In the genomic region with DNA sequence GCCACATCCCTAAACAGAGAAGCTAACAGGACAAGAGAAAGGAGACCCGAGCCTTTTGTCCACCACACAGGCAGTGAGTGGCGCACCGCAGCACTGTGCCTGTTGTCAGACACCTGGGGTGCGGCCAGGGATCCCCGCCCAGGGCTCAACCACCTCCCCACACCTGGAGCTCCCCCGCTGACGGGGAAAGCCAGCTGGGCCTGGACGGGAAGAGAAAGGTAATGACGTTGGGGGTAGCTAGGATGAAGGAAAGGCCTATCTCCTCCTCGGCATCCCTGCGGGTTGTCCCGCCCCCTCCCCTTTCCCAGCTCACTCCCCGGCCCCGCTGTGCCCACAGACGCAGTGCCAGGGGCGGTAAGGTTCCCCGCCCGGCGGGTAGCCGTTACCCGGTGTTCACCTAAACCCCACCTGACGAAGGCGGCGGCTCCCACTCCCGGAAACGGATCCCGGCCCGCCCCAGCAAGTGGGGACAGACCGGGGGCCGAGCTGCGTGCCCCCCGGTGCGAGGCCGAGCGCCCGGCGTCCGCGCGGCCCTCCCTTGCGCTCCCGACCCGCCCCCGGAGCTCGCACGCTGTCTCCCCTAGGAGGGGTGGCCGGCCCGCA, we compare ENCODE assay signal across 8 cellular contexts. TPM values are rescaled to one million over a fixed set of nuclear protein-coding genes. Genes with fewer than 3 reads are reported as not detected.
DNase-seq lines count a peak whose midpoint lies in the region; ATAC-seq and TF ChIP-seq lines count a peak whose summit lies in the region.

No MANE protein-coding gene starts in this region.

- TF ChIP-seq CTCF in dorsolateral prefrontal cortex (IDR thresholded peaks at IDR 0.05 in 54 of 56, conservative IDR thresholded peaks at IDR 0.05 in 2 of 56; ENCODE audit: low read depth in 1 of 56, partially characterized antibody in 56 of 56), result peak in 1 of 56 donors; percentile 25

- intact Hi-C loops in dorsolateral prefrontal cortex (cut with DNase I), result loop anchor here (2.0 to 5.0 kb wide), 3 partner anchors 38 to 59 kb away; partner anchors contain the start of genes CENATAC (in 1 of the 2), RPS25 (in 1 of the 2) and TRAPPC4 (in 1 of the 2)

- H3K9ac ChIP-seq in HUES48 (ENCODE audit: low read depth, low read length), result peak overlapping the region; percentile 87

- H3K27ac Mint-ChIP-seq in stimulated activated naive CD8-positive, alpha-beta T cell treated with anti-CD3 and anti-CD28 coated beads, Interleukin-15, amount 100 ng/mL, for 72 hours, result peak overlapping the region; percentile 99

- H3K4me3 ChIP-seq in HUES48 (ENCODE audit: low read depth, low read length) (peak overlapping the region; percentile 96), dorsolateral prefrontal cortex (peak overlapping the region; percentile 50 to 99 (median 93)), mesodermal cell (ENCODE audit: extremely low read depth, insufficient read depth, low read length, poor library complexity, severe bottlenecking) (peak overlapping the region; percentile 98)

- H3K4me3 Mint-ChIP-seq in stimulated activated naive CD8-positive, alpha-beta T cell treated with anti-CD3 and anti-CD28 coated beads, Interleukin-15, amount 100 ng/mL, for 72 hours, result peak overlapping the region; percentile 91 to 96

- no peaks in the 10 kb centered on the region for H3K27me3 Mint-ChIP-seq in stimulated activated naive CD8-positive, alpha-beta T cell treated with anti-CD3 and anti-CD28 coated beads, Interleukin-15, amount 100 ng/mL, for 72 hours

- DNase-seq in AG08395 (ENCODE audit: low spot score) (peak; percentile 13), dorsolateral prefrontal cortex (peak in 6 of 10 donors; percentile 7 to 51 (median 34)), HK-2 (ENCODE audit: unreplicated experiment) (no peak)
- DNase-seq in activated CD4-positive, alpha-beta T cell treated with anti-CD3 and anti-CD28 coated beads for 4 hours, result peak; percentile 37 to 40
- peak; percentile 41 to 58 for DNase-seq in stimulated activated naive CD8-positive, alpha-beta T cell treated with anti-CD3 and anti-CD28 coated beads, Interleukin-15, amount 100 ng/mL, for 72 hours

- peak; percentile 11 for ATAC-seq in GM19397 (IDR thresholded peaks at IDR 0.05; ENCODE audit: unreplicated experiment)
- ATAC-seq in stimulated activated naive CD8-positive, alpha-beta T cell treated with anti-CD3 and anti-CD28 coated beads, Interleukin-15, amount 100 ng/mL, for 72 hours, result peak; percentile 27

- H3K27me3 ChIP-seq in HUES48 (ENCODE audit: control insufficient read depth, insufficient read depth, low read length), result no peaks in the 10 kb centered on the region
- H3K27me3 ChIP-seq in dorsolateral prefrontal cortex, result no peaks in the 10 kb centered on the region

- peaks cover 42% of the 10 kb centered on the region for H3K36me3 ChIP-seq in HUES48 (ENCODE audit: control insufficient read depth, insufficient read depth, low read length)
- peaks cover 43% of the 10 kb centered on the region for H3K36me3 ChIP-seq in mesodermal cell (ENCODE audit: control insufficient read depth, insufficient read depth, low read length)

- H3K4me1 ChIP-seq in HUES48 (ENCODE audit: control insufficient read depth, insufficient read depth, low read length) (no peaks in the 10 kb centered on the region), mesodermal cell (ENCODE audit: control insufficient read depth, insufficient read depth, low read length, poor library complexity, severe bottlenecking) (peaks cover 10% of the 10 kb centered on the region)

- H3K27ac ChIP-seq in HUES48 (ENCODE audit: low read depth, low read length) (peak overlapping the region; percentile 95), dorsolateral prefrontal cortex (peak overlapping the region in 50 of 59 donors; percentile 38 to 95 (median 78)), mesodermal cell (ENCODE audit: low read depth, low read length, severe bottlenecking) (peak overlapping the region; percentile 94)

- WGBS in mesodermal cell (ENCODE audit: insufficient coverage in 2 of 2), 2 experiments, result 0% methylated on average over 13 to 25 of the region's 48 CpGs

- H3K9me3 ChIP-seq in HUES48 (ENCODE audit: control insufficient read depth, insufficient read depth, low read length) (no peaks in the 10 kb centered on the region), mesodermal cell (ENCODE audit: control insufficient read depth, low read length) (no peaks in the 10 kb centered on the region)

- peaks cover 61% of the 10 kb centered on the region for H3K4me1 Mint-ChIP-seq in stimulated activated naive CD8-positive, alpha-beta T cell treated with anti-CD3 and anti-CD28 coated beads, Interleukin-15, amount 100 ng/mL, for 72 hours

- H3K9me3 Mint-ChIP-seq in stimulated activated naive CD8-positive, alpha-beta T cell treated with anti-CD3 and anti-CD28 coated beads, Interleukin-15, amount 100 ng/mL, for 72 hours, result no peaks in the 10 kb centered on the region

RNA-seq across cellular contexts. Expression of gene HYOU1, which starts 0.5 kb away (rescaled TPM):
- 100 to 1,000 TPM in 118 of 120 experiments, 10 to 100 TPM in 2; 94.9 to 199 (median 139) TPM for total RNA-seq in dorsolateral prefrontal cortex
- polyA plus RNA-seq in mesodermal cell (2013, experiment 1 of 2), result 246 TPM
- polyA plus RNA-seq in mesodermal cell (2013, experiment 2 of 2), result 207 TPM

RNA-seq across cellular contexts. Expression of gene VPS11, which starts 11.1 kb away (rescaled TPM):
- 10 to 100 TPM; 33.3 to 65.7 (median 50.5) TPM for total RNA-seq in dorsolateral prefrontal cortex
- polyA plus RNA-seq in mesodermal cell (2013, experiment 1 of 2), result 35.2 TPM
- polyA plus RNA-seq in mesodermal cell (2013, experiment 2 of 2), result 27.8 TPM

RNA-seq across cellular contexts. Expression of gene SLC37A4, which starts 25.8 kb away (rescaled TPM):
- 10 to 100 TPM in 100 of 120 experiments, 1 to 10 TPM in 20; 6.9 to 20.8 (median 12.6) TPM for total RNA-seq in dorsolateral prefrontal cortex
- 23.5 TPM for polyA plus RNA-seq in mesodermal cell (2013, experiment 1 of 2)
- 22.4 TPM for polyA plus RNA-seq in mesodermal cell (2013, experiment 2 of 2)

RNA-seq across cellular contexts. Expression of gene HMBS, which starts 28.2 kb away (rescaled TPM):
- 10 to 100 TPM in 95 of 120 experiments, 1 to 10 TPM in 25; 6.8 to 18.6 (median 12.6) TPM for total RNA-seq in dorsolateral prefrontal cortex
- polyA plus RNA-seq in mesodermal cell (2013, experiment 1 of 2), result 38.2 TPM
- 29.3 TPM for polyA plus RNA-seq in mesodermal cell (2013, experiment 2 of 2)

RNA-seq across cellular contexts. Expression of gene TRAPPC4, which starts 37.9 kb away (rescaled TPM):
- total RNA-seq in dorsolateral prefrontal cortex, result 10 to 100 TPM; 29.3 to 71.5 (median 49.7) TPM
- 82.2 TPM for polyA plus RNA-seq in mesodermal cell (2013, experiment 1 of 2)
- 77.0 TPM for polyA plus RNA-seq in mesodermal cell (2013, experiment 2 of 2)
